Comparison of ENCODE assay signal across 34 cellular contexts in genomic region chr15:37394402-37395099, GRCh38.
"Had no signal": no experiment of that assay in that cellular context is flagged by ENCODE, and none has a peak within 500 bp of the region (broad histone marks: within the 10 kb centered on the region; RNA-seq: fewer than 3 reads in every experiment).

No MANE protein-coding gene starts in this region.

- ATAC-seq: activated T-cell treated with anti-CD3 and anti-CD28 coated beads, Interleukin-2, amount 50 U/mL, for 72 hours; activated T-helper 17 cell treated with anti-CD3 and anti-CD28 coated beads, Interleukin-2, amount 50 U/mL, for 72 hours had no signal

- H3K4me1 ChIP-seq: SJSA1 had no signal

- DNase-seq: activated CD4-positive, alpha-beta memory T cell treated with anti-CD3 and anti-CD28 coated beads, Interleukin-2, amount 10 ng/mL, durations not matched to agents 7 days and 5 days; activated CD4-positive, alpha-beta T cell treated with anti-CD3 and anti-CD28 coated beads for 1 hour; activated CD4-positive, alpha-beta T cell treated with anti-CD3 and anti-CD28 coated beads for 48 hours; activated CD4-positive, CD25-positive, alpha-beta regulatory T cell; activated CD8-positive, alpha-beta memory T cell treated with anti-CD3 and anti-CD28 coated beads for 24 hours; activated effector memory CD4-positive, alpha-beta T cell treated with anti-CD3 and anti-CD28 coated beads, Interleukin-2, amount 50 U/mL, for 16 hours; activated naive CD4-positive, alpha-beta T cell; activated naive CD4-positive, alpha-beta T cell treated with anti-CD3 and anti-CD28 coated beads, Interleukin-2, amount 50 U/mL, for 16 hours; activated naive CD8-positive, alpha-beta T cell treated with anti-CD3 and anti-CD28 coated beads for 36 hours; activated T-cell treated with anti-CD3 and anti-CD28 coated beads, Interleukin-2, amount 50 U/mL, for 1 hour; activated T-cell treated with anti-CD3 and anti-CD28 coated beads, Interleukin-2, amount 50 U/mL, for 72 hours; amniotic stem cell; aorta; brain microvascular endothelial cell; Kasumi-1; KG1; NCI-H1092 treated with DMSO at 0.1 percent for 48 hours; NCI-H1417 treated with DMSO at 0.1 percent for 48 hours; NCI-H187 treated with DMSO at 0.1 percent for 48 hours; NCI-H2081 treated with DMSO at 0.1 percent for 48 hours; NCI-H2171; NCI-H510A; NCI-H526; NCI-H748 treated with DMSO at 0.1 percent for 48 hours; PC-9; SHP77; SW 1271; T-helper 1 cell; T-helper 2 cell; T-helper 9 cell; WERI-Rb-1 had no signal

- H3K27ac ChIP-seq: brain microvascular endothelial cell, PC-9, RWPE1, SJSA1, WERI-Rb-1 had no signal

- H3K36me3 ChIP-seq: brain microvascular endothelial cell, SJSA1, WERI-Rb-1 had no signal

- H3K9me3 ChIP-seq: SJSA1 had no signal

- H3K27me3 ChIP-seq: brain microvascular endothelial cell, SJSA1 had no signal

- H3K4me2 ChIP-seq: PC-9 had no signal

- H3K4me3 ChIP-seq: PC-9, SJSA1 had no signal

- H2AFZ ChIP-seq: PC-9 had no signal
